ENCODE assay signal across 9 cellular contexts in the genomic region with DNA sequence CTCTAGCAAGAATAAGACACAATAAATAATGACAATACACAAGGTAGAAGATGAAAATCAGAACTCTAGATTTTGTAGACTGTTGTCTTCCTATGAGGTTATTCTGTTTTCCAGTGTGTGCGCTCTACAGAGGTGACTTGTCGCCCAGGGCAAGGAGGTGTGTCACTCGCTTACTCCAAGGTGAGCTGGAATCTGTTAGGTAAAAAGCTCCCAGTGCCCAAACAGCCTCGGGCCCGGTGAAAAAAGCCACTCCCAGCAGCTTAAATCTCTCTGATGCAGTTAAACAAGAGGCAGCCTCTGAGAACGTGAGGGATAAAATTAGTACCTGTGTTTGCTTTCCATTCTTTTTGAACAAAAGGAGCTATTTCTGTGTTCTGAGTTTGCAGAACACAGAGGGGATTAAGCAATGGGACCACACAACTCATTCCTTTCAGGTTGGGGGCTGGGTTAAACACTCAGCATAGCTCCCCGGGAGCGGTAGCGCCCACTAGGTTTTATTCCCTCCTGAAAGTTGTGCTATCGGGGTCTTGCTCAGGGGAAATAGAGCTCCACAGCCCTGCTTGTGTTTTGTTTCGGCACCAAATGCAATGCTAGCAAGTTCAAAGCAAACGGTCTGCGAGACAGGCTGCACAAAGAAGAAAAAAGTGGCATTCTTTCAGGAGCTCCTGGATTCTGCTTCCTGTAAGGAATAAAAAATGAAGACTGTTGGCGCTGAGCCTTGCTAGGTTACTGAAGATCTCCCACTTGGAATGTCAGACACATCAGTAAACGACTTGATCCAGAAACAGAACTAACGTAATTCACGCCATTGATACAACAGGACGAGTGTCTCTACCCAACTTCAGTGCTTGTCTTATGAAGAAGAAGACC.
DNase-seq lines count a peak whose midpoint lies in the region; ATAC-seq and TF ChIP-seq lines count a peak whose summit lies in the region.
"Had no signal": no experiment of that assay in that cellular context is flagged by ENCODE, and none has a peak within 500 bp of the region (broad histone marks: within the 10 kb centered on the region; RNA-seq: fewer than 3 reads in every experiment).

No MANE protein-coding gene starts in this region.

- POLR2A ChIA-PET in activated CD4-positive, alpha-beta T cell treated with anti-CD3 and anti-CD28 coated beads, Interleukin-2, amount 10 ng/mL, durations not matched to agents 7 days and 5 days (lab: Charles Lee), result no interaction called here

- no peak for DNase-seq in activated CD4-positive, alpha-beta T cell treated with anti-CD3 and anti-CD28 coated beads, Interleukin-2, amount 10 ng/mL, durations not matched to agents 7 days and 5 days
- DNase-seq in activated CD4-positive, alpha-beta T cell treated with anti-CD3 and anti-CD28 coated beads, Interleukin-2, amount 50 U/mL, for 48 hours, result no peak
- DNase-seq in lower lobe of right lung (no peak), transverse colon (no peak), globus pallidus (ENCODE audit: low spot score) (no peak)
- DNase-seq in NK-92 treated with Interleukin-12 subunit alpha and Interleukin-12 subunit beta, amount 100 ng/mL, for 24 hours (lab: John Stamatoyannopoulos, UW), result no peak
- DNase-seq: CD4-positive, CD25-positive, alpha-beta regulatory T cell had no signal

- H3K4me3 ChIP-seq in lower lobe of right lung (peak overlapping the region; percentile 38), transverse colon (peak overlapping the region in 3 of 4 donors; percentile 13 to 41 (median 19))

- TF ChIP-seq CTCF in lower lobe of right lung (IDR thresholded peaks at IDR 0.05) (no peak), transverse colon (IDR thresholded peaks at IDR 0.05) (no peak)

- H3K9me3 Mint-ChIP-seq in activated CD4-positive, alpha-beta T cell treated with anti-CD3 and anti-CD28 coated beads, Interleukin-2, amount 10 ng/mL, durations not matched to agents 7 days and 5 days, result no peaks in the 10 kb centered on the region
- H3K9me3 Mint-ChIP-seq in activated naive CD8-positive, alpha-beta T cell (ENCODE audit: low read depth), result peaks cover 4% of the 10 kb centered on the region

- H3K36me3 ChIP-seq in lower lobe of right lung (no peaks in the 10 kb centered on the region), transverse colon (no peaks in the 10 kb centered on the region)

- in situ Hi-C loops in transverse colon (cut with MboI; ENCODE audit: low pct_ligation_motif_present in 1 of 4, low pct_unique_long_range_greater_than_20kb in 1 of 4, low sequenced_read_pairs in 3 of 4), result no loop called here

- peaks cover 14% of the 10 kb centered on the region for H3K4me1 Mint-ChIP-seq in activated CD4-positive, alpha-beta T cell treated with anti-CD3 and anti-CD28 coated beads, Interleukin-2, amount 10 ng/mL, durations not matched to agents 7 days and 5 days
- H3K4me1 Mint-ChIP-seq in activated naive CD8-positive, alpha-beta T cell (ENCODE audit: low read depth), result peaks cover 7% of the 10 kb centered on the region
- H3K4me1 Mint-ChIP-seq: CD4-positive, CD25-positive, alpha-beta regulatory T cell had no signal

- intact Hi-C loops in lower lobe of right lung (cut with DNase I), result no loop called here
- intact Hi-C loops in transverse colon (cut with DNase I; ENCODE audit: low total_unique reads), result no loop called here

- WGBS in transverse colon (ENCODE audit: low coverage in 1 of 2), 2 donors, result 0 to 18% methylated on average over 1 to 18 of the region's 18 CpGs

- TF ChIP-seq POLR2A in transverse colon (IDR thresholded peaks at IDR 0.05), result no peak

- H3K27me3 ChIP-seq in lower lobe of right lung (ENCODE audit: low read depth) (no peaks in the 10 kb centered on the region), transverse colon (no peaks in the 10 kb centered on the region)

- H3K27me3 Mint-ChIP-seq in activated CD4-positive, alpha-beta T cell treated with anti-CD3 and anti-CD28 coated beads, Interleukin-2, amount 10 ng/mL, durations not matched to agents 7 days and 5 days, result peaks cover 14% of the 10 kb centered on the region
- H3K27me3 Mint-ChIP-seq in activated naive CD8-positive, alpha-beta T cell, result peaks cover 4% of the 10 kb centered on the region
- H3K27me3 Mint-ChIP-seq: CD4-positive, CD25-positive, alpha-beta regulatory T cell had no signal

- H3K27ac Mint-ChIP-seq in activated CD4-positive, alpha-beta T cell treated with anti-CD3 and anti-CD28 coated beads, Interleukin-2, amount 10 ng/mL, durations not matched to agents 7 days and 5 days, result peak overlapping the region; percentile 9
- H3K27ac Mint-ChIP-seq in activated naive CD8-positive, alpha-beta T cell, result no peak overlapping the region
- H3K27ac Mint-ChIP-seq: CD4-positive, CD25-positive, alpha-beta regulatory T cell had no signal

- TF ChIP-seq EP300 in transverse colon (IDR thresholded peaks at IDR 0.05; ENCODE audit: low read depth), result no peak

- ATAC-seq in lower lobe of right lung, result peak; percentile 53 to 81
- no peak for ATAC-seq in GM19452 (IDR thresholded peaks at IDR 0.05; ENCODE audit: unreplicated experiment)

- peak overlapping the region; percentile 14 for H3K4me3 Mint-ChIP-seq in activated CD4-positive, alpha-beta T cell treated with anti-CD3 and anti-CD28 coated beads, Interleukin-2, amount 10 ng/mL, durations not matched to agents 7 days and 5 days
- H3K4me3 Mint-ChIP-seq in activated naive CD8-positive, alpha-beta T cell, result peak overlapping the region; percentile 46
- H3K4me3 Mint-ChIP-seq: CD4-positive, CD25-positive, alpha-beta regulatory T cell had no signal

- H3K27ac ChIP-seq in lower lobe of right lung (peak overlapping the region; percentile 64), transverse colon (peak overlapping the region in 3 of 4 donors; percentile 1 to 23 (median 17))

- CTCF ChIA-PET in activated CD4-positive, alpha-beta T cell treated with anti-CD3 and anti-CD28 coated beads, Interleukin-2, amount 10 ng/mL, durations not matched to agents 7 days and 5 days (lab: Charles Lee), result no interaction called here

- no peaks in the 10 kb centered on the region for H3K36me3 Mint-ChIP-seq in activated CD4-positive, alpha-beta T cell treated with anti-CD3 and anti-CD28 coated beads, Interleukin-2, amount 10 ng/mL, durations not matched to agents 7 days and 5 days (ENCODE audit: low read depth)
- H3K36me3 Mint-ChIP-seq in activated naive CD8-positive, alpha-beta T cell, result no peaks in the 10 kb centered on the region
- H3K36me3 Mint-ChIP-seq: CD4-positive, CD25-positive, alpha-beta regulatory T cell had no signal

- H3K9me3 ChIP-seq in lower lobe of right lung (no peaks in the 10 kb centered on the region), transverse colon (no peaks in the 10 kb centered on the region)

- H3K4me1 ChIP-seq in lower lobe of right lung, result peaks cover 14% of the 10 kb centered on the region
- peaks cover 6 to 20% (median 15%) of the 10 kb centered on the region in 4 donors for H3K4me1 ChIP-seq in transverse colon
